17 cellular contexts compared by ENCODE assay signal in genomic region chr18:60668583-60668982, GRCh38.
DNase-seq lines count a peak whose midpoint lies in the region; TF ChIP-seq lines count a peak whose summit lies in the region.
"Had no signal": no experiment of that assay in that cellular context is flagged by ENCODE, and none has a peak within 500 bp of the region (broad histone marks: within the 10 kb centered on the region; RNA-seq: fewer than 3 reads in every experiment).

No MANE protein-coding gene starts in this region.

- in situ Hi-C loops in brain microvascular endothelial cell (cut with HindIII; ENCODE audit: low pct_ligation_motif_present, low sequenced_read_pairs): no loop called here

- no peak overlapping the region for H3K4me3 Mint-ChIP-seq in neural progenitor cell
- H3K4me3 Mint-ChIP-seq: memory B cell, neural crest cell, WTC11 had no signal

- no peaks in the 10 kb centered on the region for H3K9me3 Mint-ChIP-seq in neural progenitor cell
- H3K9me3 Mint-ChIP-seq: memory B cell, neural crest cell had no signal

- H4K20me1 ChIP-seq in neural progenitor cell (ENCODE audit: low read depth): no peaks in the 10 kb centered on the region

- DNase-seq in NCI-H1105 treated with DMSO at 0.1 percent for 48 hours (lab: John Stamatoyannopoulos, UW) (peak; percentile 37), NCI-H1105 (lab: John Stamatoyannopoulos, UW) (no peak), NCI-H1694 treated with DMSO at 0.1 percent for 48 hours (lab: John Stamatoyannopoulos, UW) (peak; percentile 16), WERI-Rb-1 (no peak), neural progenitor cell (ENCODE audit: low spot score) (no peak), ureter (ENCODE audit: low spot score) (no peak), brain microvascular endothelial cell (no peak)
- DNase-seq in stimulated activated CD4-positive, alpha-beta T cell treated with anti-CD3 and anti-CD28 coated beads, Interleukin-4, amount 100 ng/mL, for 1 hour: no peak
- DNase-seq: activated naive CD4-positive, alpha-beta T cell; effector CD8-positive, alpha-beta T cell; gastrocnemius medialis; GM23248; NCI-H2029; stimulated activated naive CD4-positive, alpha-beta T cell had no signal

- H3K4me1 ChIP-seq in neural progenitor cell: no peaks in the 10 kb centered on the region
- H3K4me1 ChIP-seq: gastrocnemius medialis had no signal

- no peaks in the 10 kb centered on the region for H3K36me3 Mint-ChIP-seq in neural progenitor cell
- H3K36me3 Mint-ChIP-seq: memory B cell, WTC11 had no signal

- H3F3A ChIP-seq in neural progenitor cell (ENCODE audit: low read depth): no peaks in the 10 kb centered on the region

- H2AFZ ChIP-seq in neural progenitor cell (replicated peaks): peak overlapping the region; percentile 13
- H2AFZ ChIP-seq: GM23248 had no signal

- 0 out of 2 replicates have a peak, but pooled peaks have one; percentile 5 for TF ChIP-seq CTCF in WERI-Rb-1 (IDR thresholded peaks at IDR 0.05; ENCODE audit: low read depth, low read length)
- TF ChIP-seq CTCF in neural progenitor cell (IDR thresholded peaks at IDR 0.05): peak; percentile 34
- no peak for TF ChIP-seq CTCF in brain microvascular endothelial cell (IDR thresholded peaks at IDR 0.05; ENCODE audit: low read depth, low read length, missing control alignments)

- H3K4me3 ChIP-seq in WERI-Rb-1 (ENCODE audit: low read depth, low read length) (no peak overlapping the region), neural progenitor cell (no peak overlapping the region), brain microvascular endothelial cell (ENCODE audit: low read depth, low read length) (no peak overlapping the region)
- H3K4me3 ChIP-seq: gastrocnemius medialis, GM23248 had no signal

- no peaks in the 10 kb centered on the region for H3K27me3 Mint-ChIP-seq in neural progenitor cell (ENCODE audit: insufficient read depth, low read depth)
- H3K27me3 Mint-ChIP-seq: memory B cell had no signal

- no peak overlapping the region for H3K27ac ChIP-seq in WERI-Rb-1
- H3K27ac ChIP-seq in neural progenitor cell: no peak overlapping the region
- H3K27ac ChIP-seq in brain microvascular endothelial cell: no peak overlapping the region
- H3K27ac ChIP-seq: gastrocnemius medialis, GM23248 had no signal

- no peak overlapping the region for H3K9ac ChIP-seq in neural progenitor cell
- H3K9ac ChIP-seq: GM23248 had no signal

- H3K36me3 ChIP-seq in WERI-Rb-1 (no peaks in the 10 kb centered on the region), neural progenitor cell (no peaks in the 10 kb centered on the region), brain microvascular endothelial cell (replicated peaks) (no peaks in the 10 kb centered on the region)
- H3K36me3 ChIP-seq: gastrocnemius medialis had no signal

- no peaks in the 10 kb centered on the region for H3K4me1 Mint-ChIP-seq in neural progenitor cell
- H3K4me1 Mint-ChIP-seq: memory B cell, neural crest cell had no signal

- no peak overlapping the region for H3K27ac Mint-ChIP-seq in neural progenitor cell
- H3K27ac Mint-ChIP-seq: memory B cell, WTC11 had no signal

- H3K27me3 ChIP-seq in WERI-Rb-1 (ENCODE audit: insufficient read depth, low read depth, severe bottlenecking): no peaks in the 10 kb centered on the region
- no peaks in the 10 kb centered on the region for H3K27me3 ChIP-seq in neural progenitor cell
- no peaks in the 10 kb centered on the region for H3K27me3 ChIP-seq in brain microvascular endothelial cell (replicated peaks)
- H3K27me3 ChIP-seq: gastrocnemius medialis had no signal

- no peak overlapping the region for H3K4me2 ChIP-seq in neural progenitor cell

- no peaks in the 10 kb centered on the region for H3K9me3 ChIP-seq in WERI-Rb-1 (ENCODE audit: severe bottlenecking)
- H3K9me3 ChIP-seq in neural progenitor cell (ENCODE audit: low read depth): no peaks in the 10 kb centered on the region
- H3K9me3 ChIP-seq: gastrocnemius medialis had no signal

- no peaks in the 10 kb centered on the region for H3K79me2 ChIP-seq in neural progenitor cell (ENCODE audit: low read depth)

Comparison
In these comparisons a context has a peak if more than half of its experiments do, and no peak if none do; other contexts are left out.
1. DNase-seq: peak in NCI-H1105 treated with DMSO at 0.1 percent for 48 hours (single experiment) and NCI-H1694 treated with DMSO at 0.1 percent for 48 hours (single experiment); none in NCI-H1105 (single experiment), WERI-Rb-1 (single experiment), neural progenitor cell (single experiment), ureter (single experiment), brain microvascular endothelial cell (single experiment) and stimulated activated CD4-positive, alpha-beta T cell treated with anti-CD3 and anti-CD28 coated beads, Interleukin-4, amount 100 ng/mL, for 1 hour (single experiment).